ENCODE assay signal across 18 cellular contexts in the genomic region with DNA sequence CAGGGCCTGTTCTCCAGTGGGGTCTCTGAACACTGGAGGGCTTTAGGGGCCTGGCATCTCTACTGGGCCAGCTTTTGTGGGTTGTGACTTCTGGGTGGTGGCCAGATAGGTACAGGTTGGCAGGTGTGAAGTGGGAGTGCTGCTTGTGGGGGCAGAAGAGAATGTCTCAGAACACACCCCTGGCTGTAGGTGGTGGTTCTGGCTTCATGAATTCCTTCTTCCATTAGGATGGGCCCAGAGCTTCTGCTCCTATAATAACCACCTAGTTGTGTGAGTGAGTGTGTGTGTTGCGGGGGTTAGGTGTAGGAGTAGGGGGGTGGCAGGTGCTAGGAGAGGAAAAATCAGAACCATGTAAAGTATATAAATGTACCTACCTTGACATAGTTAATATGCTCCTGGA. TPM values are rescaled to one million over a fixed set of nuclear protein-coding genes. Genes with fewer than 3 reads are reported as not detected.
DNase-seq lines count a peak whose midpoint lies in the region; ATAC-seq and TF ChIP-seq lines count a peak whose summit lies in the region.
"Had no signal": no experiment of that assay in that cellular context is flagged by ENCODE, and none has a peak within 500 bp of the region (broad histone marks: within the 10 kb centered on the region; RNA-seq: fewer than 3 reads in every experiment).

No MANE protein-coding gene starts in this region.

- no TSS peak for BruUV-seq in IMR-90 (replicated peaks; lab: Mats Ljungman, UMichigan)

- DNase-seq in heart left ventricle (no peak), cardiac septum (ENCODE audit: low spot score) (no peak), IMR-90 (no peak), endodermal cell (no peak), progenitor cell of endocrine pancreas (ENCODE audit: low spot score, unreplicated experiment) (no peak), HCEC 1CT (no peak), endothelial cell (ENCODE audit: low spot score) (no peak), brain microvascular endothelial cell (no peak)
- DNase-seq: 8988T, DMS79 treated with DMSO at 0.1 percent for 48 hours, NCI-H1048, NCI-H1436 treated with DMSO at 0.1 percent for 48 hours, NCI-H2029 treated with DMSO at 0.1 percent for 48 hours, NCI-H510A, NCI-H82 had no signal

- no peak for TF ChIP-seq POLR2A in heart left ventricle (IDR thresholded peaks at IDR 0.05)
- no peak for TF ChIP-seq POLR2A in IMR-90 (IDR thresholded peaks at IDR 0.05; ENCODE audit: low read depth, low read length)

- intact Hi-C loops in heart left ventricle (cut with DNase I) (loop anchor here in 3 of 10 donors (2.0 to 10.0 kb wide), 4 partner anchors 37 to 164 kb away; no protein-coding TSS in a partner anchor), cardiac septum (cut with DNase I) (loop anchor here (5.0 kb wide), 1 partner anchor 92 kb away; no protein-coding TSS in a partner anchor), IMR-90 (cut with micrococcal nuclease) (no loop called here)

- H3K9me1 ChIP-seq in IMR-90 (ENCODE audit: insufficient read depth, low read length), result 0 out of 2 replicates have a peak, but pooled peaks cover 2% of the 10 kb centered on the region

- peak overlapping the region in 10 of 12 donors; percentile 67 to 93 (median 78) for H3K4me3 ChIP-seq in heart left ventricle
- no peak overlapping the region for H3K4me3 ChIP-seq in IMR-90 (ENCODE audit: insufficient read depth, low read depth, low read length)
- no peak overlapping the region for H3K4me3 ChIP-seq in endodermal cell (ENCODE audit: low read length)
- no peak overlapping the region for H3K4me3 ChIP-seq in brain microvascular endothelial cell (ENCODE audit: low read depth, low read length)

- H3K36me3 ChIP-seq in heart left ventricle (no peaks in the 10 kb centered on the region), IMR-90 (ENCODE audit: control insufficient read depth, insufficient read depth, low read length) (no peaks in the 10 kb centered on the region), endodermal cell (ENCODE audit: control insufficient read depth, insufficient read depth, low read length) (no peaks in the 10 kb centered on the region), brain microvascular endothelial cell (replicated peaks) (no peaks in the 10 kb centered on the region)
- H3K36me3 ChIP-seq: BLaER1 treated with 17β-estradiol and CSF1 and Interleukin-3, amounts not matched to agents 10 nM and 100 nM had no signal

- no peak for TF ChIP-seq CTCF in heart left ventricle (IDR thresholded peaks at IDR 0.05)
- no peak for TF ChIP-seq CTCF in IMR-90 (conservative IDR thresholded peaks at IDR 0.05; ENCODE audit: low read depth, low read length)
- TF ChIP-seq CTCF in endodermal cell (conservative IDR thresholded peaks at IDR 0.05), result no peak
- TF ChIP-seq CTCF in progenitor cell of endocrine pancreas (IDR thresholded peaks at IDR 0.05; ENCODE audit: unreplicated experiment), result no peak
- no peak for TF ChIP-seq CTCF in endothelial cell (IDR thresholded peaks at IDR 0.05; ENCODE audit: unreplicated experiment)
- no peak for TF ChIP-seq CTCF in brain microvascular endothelial cell (IDR thresholded peaks at IDR 0.05; ENCODE audit: low read depth, low read length, missing control alignments)

- no peaks in the 10 kb centered on the region for H3K9me3 Mint-ChIP-seq in endodermal cell
- no peaks in the 10 kb centered on the region for H3K9me3 Mint-ChIP-seq in progenitor cell of endocrine pancreas (ENCODE audit: low read depth)
- no peaks in the 10 kb centered on the region for H3K9me3 Mint-ChIP-seq in endothelial cell (ENCODE audit: unreplicated experiment)

- H2BK15ac ChIP-seq in IMR-90 (ENCODE audit: low read depth, low read length), result no peak overlapping the region

- H3K18ac ChIP-seq in IMR-90 (ENCODE audit: low read depth, low read length), result no peak overlapping the region

- H4K8ac ChIP-seq in IMR-90 (ENCODE audit: low read depth in 2 of 2, low read length in 2 of 2), result no peak overlapping the region

- ATAC-seq in heart left ventricle, result no peak
- no peak for ATAC-seq in IMR-90 (ENCODE audit: low read depth)

- POLR2A ChIA-PET in IMR-90 (lab: Charles Lee; ENCODE audit: unreplicated experiment), result no interaction called here

- no peak overlapping the region for H2BK120ac ChIP-seq in IMR-90 (ENCODE audit: low read depth, low read length)

- peak overlapping the region; percentile 72 for H3K4me3 Mint-ChIP-seq in endodermal cell
- peak overlapping the region; percentile 68 for H3K4me3 Mint-ChIP-seq in progenitor cell of endocrine pancreas (ENCODE audit: low read depth)
- H3K4me3 Mint-ChIP-seq in endothelial cell (ENCODE audit: unreplicated experiment), result no peak overlapping the region

- H3K27me3 ChIP-seq in heart left ventricle (peaks cover 0 to 7% (median 0%) of the 10 kb centered on the region in 9 donors), IMR-90 (ENCODE audit: control insufficient read depth, insufficient read depth, low read length) (peaks cover 51% of the 10 kb centered on the region), endodermal cell (ENCODE audit: control insufficient read depth, insufficient read depth, low read length, poor library complexity, severe bottlenecking) (peaks cover 25% of the 10 kb centered on the region), brain microvascular endothelial cell (replicated peaks) (peaks cover 17% of the 10 kb centered on the region)

- H3K27me3 Mint-ChIP-seq in endodermal cell (ENCODE audit: insufficient read depth) (no peaks in the 10 kb centered on the region), progenitor cell of endocrine pancreas (peaks cover 28% of the 10 kb centered on the region), endothelial cell (ENCODE audit: unreplicated experiment) (peaks cover 2% of the 10 kb centered on the region)

- no peaks in the 10 kb centered on the region for H3K36me3 Mint-ChIP-seq in endodermal cell (ENCODE audit: low read depth)
- no peaks in the 10 kb centered on the region for H3K36me3 Mint-ChIP-seq in progenitor cell of endocrine pancreas (ENCODE audit: insufficient read depth)
- peaks cover 3% of the 10 kb centered on the region for H3K36me3 Mint-ChIP-seq in endothelial cell (ENCODE audit: low read depth, unreplicated experiment)

- in situ Hi-C loops in IMR-90 (cut with MboI; ENCODE audit: low sequenced_read_pairs), result no loop called here
- in situ Hi-C loops in brain microvascular endothelial cell (cut with HindIII; ENCODE audit: low pct_ligation_motif_present, low sequenced_read_pairs), result no loop called here

- H3K4me1 Mint-ChIP-seq in endodermal cell (peaks cover 44% of the 10 kb centered on the region), progenitor cell of endocrine pancreas (ENCODE audit: low read depth) (peaks cover 7% of the 10 kb centered on the region), endothelial cell (ENCODE audit: unreplicated experiment) (peaks cover 24% of the 10 kb centered on the region)

- peak overlapping the region in 10 of 12 donors; percentile 48 to 91 (median 81) for H3K27ac ChIP-seq in heart left ventricle
- H3K27ac ChIP-seq in IMR-90 (ENCODE audit: insufficient read depth, low read length), result no peak overlapping the region
- H3K27ac ChIP-seq in endodermal cell (ENCODE audit: low read depth, low read length), result no peak overlapping the region
- no peak overlapping the region for H3K27ac ChIP-seq in brain microvascular endothelial cell
- H3K27ac ChIP-seq: BLaER1 treated with 17β-estradiol and CSF1 and Interleukin-3, amounts not matched to agents 10 nM and 100 nM; KMS-11 had no signal

- H3K4me1 ChIP-seq in heart left ventricle (peaks cover 3 to 82% (median 30%) of the 10 kb centered on the region in 12 donors), IMR-90 (ENCODE audit: control insufficient read depth, insufficient read depth, low read length) (no peaks in the 10 kb centered on the region; the same call in 1 of the 2 replicates), endodermal cell (ENCODE audit: control insufficient read depth, insufficient read depth, low read length) (peaks cover 6% of the 10 kb centered on the region)

- H2BK20ac ChIP-seq in IMR-90 (ENCODE audit: low read depth, low read length), result no peak overlapping the region

- H4K20me1 ChIP-seq in IMR-90 (ENCODE audit: insufficient read depth, low read length), result no peaks in the 10 kb centered on the region

- no peak overlapping the region for H4K5ac ChIP-seq in IMR-90 (ENCODE audit: low read depth, low read length)

- dilution Hi-C loops in IMR-90 (cut with HindIII; ENCODE audit: low sequenced_read_pairs, unreplicated experiment), result no loop called here

- no peak overlapping the region for H3K23ac ChIP-seq in IMR-90 (ENCODE audit: low read depth, low read length)

- no peak overlapping the region for H2BK5ac ChIP-seq in IMR-90 (ENCODE audit: low read depth, low read length, poor library complexity, severe bottlenecking)

- H3K4ac ChIP-seq in IMR-90 (ENCODE audit: low read depth, low read length), result no peak overlapping the region

- H3K9me3 ChIP-seq in heart left ventricle, result no peaks in the 10 kb centered on the region
- no peaks in the 10 kb centered on the region for H3K9me3 ChIP-seq in IMR-90 (ENCODE audit: control insufficient read depth, insufficient read depth, low read length)
- H3K9me3 ChIP-seq in endodermal cell (ENCODE audit: control insufficient read depth, low read length), result no peaks in the 10 kb centered on the region
- H3K9me3 ChIP-seq: BLaER1 treated with 17β-estradiol and CSF1 and Interleukin-3, amounts not matched to agents 10 nM and 100 nM had no signal

- no peak for TF ChIP-seq RAD21 in IMR-90 (IDR thresholded peaks at IDR 0.05; ENCODE audit: low read length)

- H3K9ac ChIP-seq in IMR-90 (ENCODE audit: low read depth, low read length) (no peak overlapping the region), endodermal cell (ENCODE audit: extremely low read depth, low read length, poor library complexity, severe bottlenecking) (no peak overlapping the region)
- H3K9ac ChIP-seq: BLaER1 treated with 17β-estradiol and CSF1 and Interleukin-3, amounts not matched to agents 10 nM and 100 nM; KMS-11 had no signal

- peak overlapping the region; percentile 39 for H2AFZ ChIP-seq in IMR-90 (replicated peaks; ENCODE audit: low read length, poor library complexity)

- no peak overlapping the region for H3K4me2 ChIP-seq in IMR-90 (ENCODE audit: low read depth, low read length)
- H3K4me2 ChIP-seq: KMS-11 had no signal

- no peak overlapping the region for H4K91ac ChIP-seq in IMR-90 (ENCODE audit: insufficient read depth, low read depth, low read length)

- WGBS in heart left ventricle, 4 donors, result 83 to 96% (median 89%) methylated on average over 1 of the region's 1 CpG
- WGBS in IMR-90 (ENCODE audit: extremely low coverage in 2 of 2, insufficient read length in 1 of 2), 2 experiments, result no CpG with 5 or more reads among the region's 1 CpG
- WGBS in endodermal cell (ENCODE audit: insufficient coverage in 1 of 2, insufficient read length in 1 of 2), 2 experiments, result 100% methylated on average over 1 of the region's 1 CpG; no CpG with 5 or more reads in 1 of the 2 experiments

- no peak overlapping the region for H3K14ac ChIP-seq in IMR-90 (replicated peaks; ENCODE audit: low read depth, low read length)

- CTCF ChIA-PET in IMR-90 (lab: Yijun Ruan, JAX), result no interaction called here

- no peaks in the 10 kb centered on the region for H3K79me1 ChIP-seq in IMR-90 (ENCODE audit: low read depth in 1 of 2, low read length in 2 of 2)

- H2AK9ac ChIP-seq in IMR-90 (replicated peaks; ENCODE audit: low read depth, low read length, poor library complexity), result no peak overlapping the region

- no peak overlapping the region for H3K56ac ChIP-seq in IMR-90 (ENCODE audit: extremely low read depth, insufficient read depth, low read length)

- no peak overlapping the region for H3K27ac Mint-ChIP-seq in endodermal cell
- H3K27ac Mint-ChIP-seq in progenitor cell of endocrine pancreas, result no peak overlapping the region
- H3K27ac Mint-ChIP-seq in endothelial cell (ENCODE audit: unreplicated experiment), result no peak overlapping the region

- H2AK5ac ChIP-seq in IMR-90 (ENCODE audit: low read depth, low read length), result no peak overlapping the region

RNA-seq across cellular contexts. Expression of gene PDZD2, which starts 1.6 kb away (rescaled TPM):
- total RNA-seq in heart left ventricle, result 100 to 1,000 TPM in 2 of 9 donors, 10 to 100 TPM in 7; 41.3 to 116 (median 82.9) TPM
- polyA plus RNA-seq in heart left ventricle, result 10 to 100 TPM; 28.3 to 28.6 TPM
- 67.1 TPM for total RNA-seq in cardiac septum
- total RNA-seq in IMR-90 (2012; rRNA removed), result under 0.01 TPM in 1 of 2 replicates, not detected in the other
- under 0.01 and 0.02 TPM in 2 replicates for polyA plus RNA-seq in IMR-90 (2012; rRNA removed)
- 0.01 TPM in 1 of 2 replicates, not detected in the other for polyA plus RNA-seq in IMR-90 (2012; cell fraction: cytosol; rRNA removed)
- 0.06 TPM in 1 of 2 replicates, not detected in the other for polyA plus RNA-seq in IMR-90 (2012; cell fraction: nucleus; rRNA removed; ENCODE audit: low replicate concordance)
- 10 to 100 TPM in 1 of 2 donors, 1 to 10 TPM in 1; 6.6 to 14.6 TPM for total RNA-seq in endodermal cell
- 0.96 TPM for polyA plus RNA-seq in endodermal cell (2013, experiment 1 of 2)
- 0.75 TPM for polyA plus RNA-seq in endodermal cell (2013, experiment 2 of 2)
- 2.4 and 3.1 TPM in 2 replicates for total RNA-seq in progenitor cell of endocrine pancreas
- total RNA-seq in endothelial cell (ENCODE audit: unreplicated experiment), result 71.1 TPM
- total RNA-seq: HepG2 had no signal

Comparison
In these comparisons a context has a peak if more than half of its experiments do, and no peak if none do; other contexts are left out.
1. H3K27ac ChIP-seq: peak in heart left ventricle (10 of 12); none in IMR-90 (single experiment), endodermal cell (single experiment) and brain microvascular endothelial cell (single experiment).
2. H3K4me3 ChIP-seq: peak in heart left ventricle (10 of 12); none in IMR-90 (single experiment), endodermal cell (single experiment) and brain microvascular endothelial cell (single experiment).